Comparison of ENCODE assay signal across 10 cellular contexts in genomic region chr9:131618071-131618479, GRCh38.
A peak's percentile ranks its signal among the peaks of the same experiment; 100 is the strongest.
DNase-seq lines count a peak whose midpoint lies in the region; ATAC-seq and TF ChIP-seq lines count a peak whose summit lies in the region.
"Had no signal": no experiment of that assay in that cellular context is flagged by ENCODE, and none has a peak within 500 bp of the region (broad histone marks: within the 10 kb centered on the region; RNA-seq: fewer than 3 reads in every experiment).

No MANE protein-coding gene starts in this region.

- 71 to 85% (median 76%) methylated on average over 2 of the region's 2 CpGs for WGBS in spleen, 5 donors

- H3K27me3 Mint-ChIP-seq in chondrocyte (ENCODE audit: low read depth): no peaks in the 10 kb centered on the region
- no peaks in the 10 kb centered on the region for H3K27me3 Mint-ChIP-seq in memory B cell
- H3K27me3 Mint-ChIP-seq: activated CD4-positive, alpha-beta T cell treated with anti-CD3 and anti-CD28 coated beads, Interleukin-2, amount 10 ng/mL, durations not matched to agents 7 days and 5 days had no signal

- no peaks in the 10 kb centered on the region for H3K27me3 ChIP-seq in spleen (replicated peaks in 1 of 7)

- intact Hi-C loops in spleen (cut with DNase I; ENCODE audit: low total_unique reads): no loop called here

- H3K4me1 Mint-ChIP-seq in chondrocyte (ENCODE audit: low read depth) (peaks cover 9% of the 10 kb centered on the region), memory B cell (peaks cover 27% of the 10 kb centered on the region)

- TF ChIP-seq CTCF in chondrocyte (IDR thresholded peaks at IDR 0.05): no peak
- TF ChIP-seq CTCF in spleen (IDR thresholded peaks at IDR 0.05 in 8 of 11, conservative IDR thresholded peaks at IDR 0.05 in 3 of 11): no peak

- peaks cover 0 to 100% (median 78%) of the 10 kb centered on the region in 6 donors for H3K36me3 ChIP-seq in spleen

- no peak for TF ChIP-seq POLR2A in spleen (IDR thresholded peaks at IDR 0.05)

- H3K4me3 Mint-ChIP-seq in chondrocyte (ENCODE audit: unreplicated experiment) (no peak overlapping the region), memory B cell (no peak overlapping the region)
- H3K4me3 Mint-ChIP-seq: activated CD4-positive, alpha-beta T cell treated with anti-CD3 and anti-CD28 coated beads, Interleukin-2, amount 10 ng/mL, durations not matched to agents 7 days and 5 days had no signal

- H3K4me3 ChIP-seq in spleen: no peak overlapping the region

- H3K27ac Mint-ChIP-seq in chondrocyte (ENCODE audit: unreplicated experiment): peak overlapping the region; percentile 54
- H3K27ac Mint-ChIP-seq in memory B cell: peak overlapping the region; percentile 87

- no peaks in the 10 kb centered on the region for H3K9me3 Mint-ChIP-seq in chondrocyte (ENCODE audit: low read depth)
- no peaks in the 10 kb centered on the region for H3K9me3 Mint-ChIP-seq in memory B cell
- H3K9me3 Mint-ChIP-seq: activated CD4-positive, alpha-beta T cell treated with anti-CD3 and anti-CD28 coated beads, Interleukin-2, amount 10 ng/mL, durations not matched to agents 7 days and 5 days had no signal

- H3K27ac ChIP-seq in spleen: peak overlapping the region in 2 of 8 donors; percentile 14 to 89

- H3K4me1 ChIP-seq in spleen: peaks cover 0 to 45% (median 24%) of the 10 kb centered on the region in 6 donors

- H3K36me3 Mint-ChIP-seq in chondrocyte (ENCODE audit: low read depth) (peaks cover 47% of the 10 kb centered on the region), memory B cell (peaks cover 44% of the 10 kb centered on the region)

- in situ Hi-C loops in G401 (cut with HindIII; ENCODE audit: low sequenced_read_pairs): no loop called here

- no peak for ATAC-seq in memory B cell (ENCODE audit: low read depth)
- no peak for ATAC-seq in GM18868 (IDR thresholded peaks at IDR 0.05; ENCODE audit: unreplicated experiment)

- H3K9me3 ChIP-seq in spleen: no peaks in the 10 kb centered on the region

- DNase-seq in G401 (ENCODE audit: low spot score) (peak; percentile 63), NCI-H2171 (lab: John Stamatoyannopoulos, UW) (peak; percentile 98), chondrocyte (ENCODE audit: low spot score) (no peak), memory B cell (ENCODE audit: low spot score in 2 of 2) (no peak), AML-193 (lab: John Stamatoyannopoulos, UW) (no peak), spleen (no peak), OCI-M2 (lab: John Stamatoyannopoulos, UW; ENCODE audit: unreplicated experiment) (no peak)
- DNase-seq: activated CD4-positive, alpha-beta T cell treated with anti-CD3 and anti-CD28 coated beads, Interleukin-2, amount 10 ng/mL, durations not matched to agents 7 days and 5 days; GDM1 had no signal

Comparison
In these comparisons a context has a peak if more than half of its experiments do, and no peak if none do; other contexts are left out.
1. DNase-seq: peak in G401 (single experiment) and NCI-H2171 (single experiment); none in chondrocyte (single experiment), memory B cell (0 of 2), AML-193 (0 of 2), spleen (single experiment) and OCI-M2 (single experiment).